21 cellular contexts compared by ENCODE assay signal in the genomic region with DNA sequence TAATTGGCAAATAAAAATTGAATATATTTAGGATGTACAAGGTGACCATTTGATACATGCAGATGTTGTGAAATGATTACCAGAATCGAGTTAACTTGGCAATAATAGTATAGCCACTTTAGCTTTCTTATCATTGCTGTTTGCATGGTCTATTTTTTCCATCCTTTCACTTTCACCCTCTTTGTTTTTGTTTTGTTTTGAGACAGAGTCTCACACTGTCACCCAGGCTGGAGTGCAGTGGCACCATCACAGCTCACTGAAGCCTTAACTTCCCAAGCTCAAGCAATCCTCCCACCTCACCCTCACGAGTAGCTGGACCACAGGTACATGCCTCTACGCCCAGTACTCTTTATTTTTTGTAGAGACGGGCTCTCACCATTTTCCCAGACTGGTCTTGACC.
"Had no signal": no experiment of that assay in that cellular context is flagged by ENCODE, and none has a peak within 500 bp of the region (broad histone marks: within the 10 kb centered on the region; RNA-seq: fewer than 3 reads in every experiment).

No MANE protein-coding gene starts in this region.

- FAIRE-seq: islet of Langerhans had no signal

- H3K4me1 ChIP-seq: esophagus muscularis mucosa, gastrocnemius medialis, heart right ventricle, parathyroid adenoma, psoas muscle, right lobe of liver, tibial artery, upper lobe of left lung, vagina had no signal

- H3K36me3 ChIP-seq: esophagus muscularis mucosa, gastrocnemius medialis, heart right ventricle, right lobe of liver, tibial artery, upper lobe of left lung, vagina had no signal

- H3K27ac Mint-ChIP-seq: effector memory CD8-positive, alpha-beta T cell; naive thymus-derived CD4-positive, alpha-beta T cell; nephron progenitor cell; stimulated activated memory B cell treated with anti-CD40 and anti-IgM and Interleukin-4, amounts not matched to agents 10 μg/mL and 1 μg/mL and 100 μg/mL, for 72 hours; stimulated activated naive CD8-positive, alpha-beta T cell treated with anti-CD3 and anti-CD28 coated beads, Interleukin-15, Interleukin-2, amounts not matched to agents 100 ng/mL and 50 ng/mL, for 24 hours had no signal

- H3K27me3 Mint-ChIP-seq: effector memory CD8-positive, alpha-beta T cell; naive thymus-derived CD4-positive, alpha-beta T cell; stimulated activated memory B cell treated with anti-CD40 and anti-IgM and Interleukin-4, amounts not matched to agents 10 μg/mL and 1 μg/mL and 100 μg/mL, for 72 hours; stimulated activated naive CD8-positive, alpha-beta T cell treated with anti-CD3 and anti-CD28 coated beads, Interleukin-15, Interleukin-2, amounts not matched to agents 100 ng/mL and 50 ng/mL, for 24 hours had no signal

- H3K27me3 ChIP-seq: esophagus muscularis mucosa, gastrocnemius medialis, heart right ventricle, right lobe of liver, tibial artery, upper lobe of left lung, vagina had no signal

- H3K4me1 Mint-ChIP-seq: naive thymus-derived CD4-positive, alpha-beta T cell; nephron progenitor cell; stimulated activated memory B cell treated with anti-CD40 and anti-IgM and Interleukin-4, amounts not matched to agents 10 μg/mL and 1 μg/mL and 100 μg/mL, for 72 hours had no signal

- DNase-seq: effector memory CD8-positive, alpha-beta T cell; gastrocnemius medialis; heart right ventricle; hypothalamus; kidney glomerular epithelial cell; mammary epithelial cell; naive thymus-derived CD4-positive, alpha-beta T cell; nephron progenitor cell; psoas muscle; retina; right lobe of liver; stimulated activated CD4-positive, alpha-beta T cell treated with anti-CD3 and anti-CD28 coated beads, Interleukin-4, amount 100 ng/mL, for 1 hour; tibial artery; upper lobe of left lung had no signal

- H3K9ac ChIP-seq: parathyroid adenoma had no signal

- ATAC-seq: effector memory CD8-positive, alpha-beta T cell; gastrocnemius medialis; heart right ventricle; naive thymus-derived CD4-positive, alpha-beta T cell; psoas muscle; right lobe of liver; stimulated activated memory B cell treated with anti-CD40 and anti-IgM and Interleukin-4, amounts not matched to agents 10 μg/mL and 1 μg/mL and 100 μg/mL, for 72 hours had no signal

- H3K4me3 ChIP-seq: esophagus muscularis mucosa, gastrocnemius medialis, heart right ventricle, psoas muscle, right lobe of liver, tibial artery, upper lobe of left lung, vagina had no signal

- H3K36me3 Mint-ChIP-seq: stimulated activated memory B cell treated with anti-CD40 and anti-IgM and Interleukin-4, amounts not matched to agents 10 μg/mL and 1 μg/mL and 100 μg/mL, for 72 hours had no signal

- H3K4me3 Mint-ChIP-seq: effector memory CD8-positive, alpha-beta T cell; naive thymus-derived CD4-positive, alpha-beta T cell; nephron progenitor cell; stimulated activated memory B cell treated with anti-CD40 and anti-IgM and Interleukin-4, amounts not matched to agents 10 μg/mL and 1 μg/mL and 100 μg/mL, for 72 hours; stimulated activated naive CD8-positive, alpha-beta T cell treated with anti-CD3 and anti-CD28 coated beads, Interleukin-15, Interleukin-2, amounts not matched to agents 100 ng/mL and 50 ng/mL, for 24 hours had no signal

- H2AFZ ChIP-seq: parathyroid adenoma had no signal

- H3K9me3 ChIP-seq: gastrocnemius medialis, psoas muscle, right lobe of liver, vagina had no signal

- H3K79me2 ChIP-seq: parathyroid adenoma had no signal

- H3K27ac ChIP-seq: epithelial cell of prostate, esophagus muscularis mucosa, gastrocnemius medialis, heart right ventricle, parathyroid adenoma, psoas muscle, right lobe of liver, tibial artery, upper lobe of left lung, vagina had no signal
